In genomic region chr20:32634041-32634805, GRCh38 we compare ENCODE assay signal across 1 cellular context.
TF ChIP-seq lines count a peak whose summit lies in the region.

No MANE protein-coding gene starts in this region.

TF ChIP-seq in K562, 482 proteins besides CTCF, POLR2A, EP300 and RAD21 (continued from another document and continues in another):
- TF ChIP-seq, protein P1, sequence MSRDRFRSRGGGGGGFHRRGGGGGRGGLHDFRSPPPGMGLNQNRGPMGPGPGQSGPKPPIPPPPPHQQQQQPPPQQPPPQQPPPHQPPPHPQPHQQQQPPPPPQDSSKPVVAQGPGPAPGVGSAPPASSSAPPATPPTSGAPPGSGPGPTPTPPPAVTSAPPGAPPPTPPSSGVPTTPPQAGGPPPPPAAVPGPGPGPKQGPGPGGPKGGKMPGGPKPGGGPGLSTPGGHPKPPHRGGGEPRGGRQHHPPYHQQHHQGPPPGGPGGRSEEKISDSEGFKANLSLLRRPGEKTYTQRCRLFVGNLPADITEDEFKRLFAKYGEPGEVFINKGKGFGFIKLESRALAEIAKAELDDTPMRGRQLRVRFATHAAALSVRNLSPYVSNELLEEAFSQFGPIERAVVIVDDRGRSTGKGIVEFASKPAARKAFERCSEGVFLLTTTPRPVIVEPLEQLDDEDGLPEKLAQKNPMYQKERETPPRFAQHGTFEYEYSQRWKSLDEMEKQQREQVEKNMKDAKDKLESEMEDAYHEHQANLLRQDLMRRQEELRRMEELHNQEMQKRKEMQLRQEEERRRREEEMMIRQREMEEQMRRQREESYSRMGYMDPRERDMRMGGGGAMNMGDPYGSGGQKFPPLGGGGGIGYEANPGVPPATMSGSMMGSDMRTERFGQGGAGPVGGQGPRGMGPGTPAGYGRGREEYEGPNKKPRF (IDR thresholded peaks at IDR 0.05; ENCODE audit: low read depth, low read length), result no peak
- peak; percentile 32 for TF ChIP-seq TBP (optimal IDR thresholded peaks at IDR 0.05; ENCODE audit: low read depth, low read length)
- TF ChIP-seq CEBPB (tag; IDR thresholded peaks at IDR 0.05), result no peak
- TF ChIP-seq XRCC5 (IDR thresholded peaks at IDR 0.05; ENCODE audit: low read depth, low read length), result 0 out of 2 replicates have a peak, but pooled peaks have one; percentile 35
- no peak for TF ChIP-seq PHTF2 (CRISPR knock-in tag; IDR thresholded peaks at IDR 0.05)
- no peak for TF ChIP-seq ZNF121 (CRISPR knock-in tag; conservative IDR thresholded peaks at IDR 0.05)
- TF ChIP-seq MGA (IDR thresholded peaks at IDR 0.05), result peak; percentile 91
- no peak for TF ChIP-seq SAFB (IDR thresholded peaks at IDR 0.05; ENCODE audit: borderline replicate concordance, low read depth, low read length)
- no peak for TF ChIP-seq EGR1 (conservative IDR thresholded peaks at IDR 0.05)
- peak; percentile 61; the same call in 1 of the 2 replicates for TF ChIP-seq ATF7 (IDR thresholded peaks at IDR 0.05)
- peak; percentile 72 for TF ChIP-seq ARID1B (IDR thresholded peaks at IDR 0.05)
- TF ChIP-seq TEAD2 (tag; IDR thresholded peaks at IDR 0.05), result no peak
- no peak for TF ChIP-seq SMARCC2 (IDR thresholded peaks at IDR 0.05; ENCODE audit: low read depth)
- TF ChIP-seq ZNF174 (CRISPR knock-in tag; IDR thresholded peaks at IDR 0.05), result no peak
- TF ChIP-seq ZNF586 (CRISPR knock-in tag; conservative IDR thresholded peaks at IDR 0.05), result no peak
- TF ChIP-seq, protein P2, sequence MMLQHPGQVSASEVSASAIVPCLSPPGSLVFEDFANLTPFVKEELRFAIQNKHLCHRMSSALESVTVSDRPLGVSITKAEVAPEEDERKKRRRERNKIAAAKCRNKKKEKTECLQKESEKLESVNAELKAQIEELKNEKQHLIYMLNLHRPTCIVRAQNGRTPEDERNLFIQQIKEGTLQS (IDR thresholded peaks at IDR 0.05), result peak; percentile 72; the same call in 1 of the 2 replicates
- TF ChIP-seq, protein P2 (CRISPR knock-in tag; conservative IDR thresholded peaks at IDR 0.05), result no peak
- TF ChIP-seq TAF1 (IDR thresholded peaks at IDR 0.05; ENCODE audit: control insufficient read depth, extremely low read depth, insufficient read depth, low read length, severe bottlenecking), result no peak
- no peak for TF ChIP-seq TEAD1 (CRISPR knock-in tag; IDR thresholded peaks at IDR 0.05)
- no peak for TF ChIP-seq ZNF655 (CRISPR knock-in tag; IDR thresholded peaks at IDR 0.05)
- TF ChIP-seq, protein P3, sequence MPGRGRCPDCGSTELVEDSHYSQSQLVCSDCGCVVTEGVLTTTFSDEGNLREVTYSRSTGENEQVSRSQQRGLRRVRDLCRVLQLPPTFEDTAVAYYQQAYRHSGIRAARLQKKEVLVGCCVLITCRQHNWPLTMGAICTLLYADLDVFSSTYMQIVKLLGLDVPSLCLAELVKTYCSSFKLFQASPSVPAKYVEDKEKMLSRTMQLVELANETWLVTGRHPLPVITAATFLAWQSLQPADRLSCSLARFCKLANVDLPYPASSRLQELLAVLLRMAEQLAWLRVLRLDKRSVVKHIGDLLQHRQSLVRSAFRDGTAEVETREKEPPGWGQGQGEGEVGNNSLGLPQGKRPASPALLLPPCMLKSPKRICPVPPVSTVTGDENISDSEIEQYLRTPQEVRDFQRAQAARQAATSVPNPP (IDR thresholded peaks at IDR 0.05; ENCODE audit: borderline replicate concordance, insufficient read depth, insufficient read length), result no peak
- no peak for TF ChIP-seq SREBF2 (CRISPR knock-in tag; IDR thresholded peaks at IDR 0.05)
- no peak for TF ChIP-seq ZNF217 (CRISPR knock-in tag; IDR thresholded peaks at IDR 0.05)
- no peak for TF ChIP-seq TFE3 (CRISPR knock-in tag; IDR thresholded peaks at IDR 0.05)
- TF ChIP-seq SMARCA4 (IDR thresholded peaks at IDR 0.05), result peak; percentile 60; the same call in 1 of the 2 replicates
- no peak for TF ChIP-seq NCOA6 (IDR thresholded peaks at IDR 0.05)
- TF ChIP-seq HDAC3 (IDR thresholded peaks at IDR 0.05; ENCODE audit: borderline replicate concordance, partially characterized antibody), result no peak
- TF ChIP-seq CHD2 (IDR thresholded peaks at IDR 0.05; ENCODE audit: low read depth, low read length), result no peak
- no peak for TF ChIP-seq PRPF4 (IDR thresholded peaks at IDR 0.05; ENCODE audit: insufficient read depth, low read depth, low read length, poor library complexity, severe bottlenecking)
- TF ChIP-seq ZNF212 (CRISPR knock-in tag; IDR thresholded peaks at IDR 0.05), result no peak
- peak; percentile 89 for TF ChIP-seq POLR2H (tag; IDR thresholded peaks at IDR 0.05; ENCODE audit: low read depth)
- no peak for TF ChIP-seq NCOA4 (IDR thresholded peaks at IDR 0.05; ENCODE audit: partially characterized antibody)
- no peak; the same call in 1 of the 2 replicates for TF ChIP-seq MTA2 (IDR thresholded peaks at IDR 0.05; ENCODE audit: low read depth)
- TF ChIP-seq, protein P4, sequence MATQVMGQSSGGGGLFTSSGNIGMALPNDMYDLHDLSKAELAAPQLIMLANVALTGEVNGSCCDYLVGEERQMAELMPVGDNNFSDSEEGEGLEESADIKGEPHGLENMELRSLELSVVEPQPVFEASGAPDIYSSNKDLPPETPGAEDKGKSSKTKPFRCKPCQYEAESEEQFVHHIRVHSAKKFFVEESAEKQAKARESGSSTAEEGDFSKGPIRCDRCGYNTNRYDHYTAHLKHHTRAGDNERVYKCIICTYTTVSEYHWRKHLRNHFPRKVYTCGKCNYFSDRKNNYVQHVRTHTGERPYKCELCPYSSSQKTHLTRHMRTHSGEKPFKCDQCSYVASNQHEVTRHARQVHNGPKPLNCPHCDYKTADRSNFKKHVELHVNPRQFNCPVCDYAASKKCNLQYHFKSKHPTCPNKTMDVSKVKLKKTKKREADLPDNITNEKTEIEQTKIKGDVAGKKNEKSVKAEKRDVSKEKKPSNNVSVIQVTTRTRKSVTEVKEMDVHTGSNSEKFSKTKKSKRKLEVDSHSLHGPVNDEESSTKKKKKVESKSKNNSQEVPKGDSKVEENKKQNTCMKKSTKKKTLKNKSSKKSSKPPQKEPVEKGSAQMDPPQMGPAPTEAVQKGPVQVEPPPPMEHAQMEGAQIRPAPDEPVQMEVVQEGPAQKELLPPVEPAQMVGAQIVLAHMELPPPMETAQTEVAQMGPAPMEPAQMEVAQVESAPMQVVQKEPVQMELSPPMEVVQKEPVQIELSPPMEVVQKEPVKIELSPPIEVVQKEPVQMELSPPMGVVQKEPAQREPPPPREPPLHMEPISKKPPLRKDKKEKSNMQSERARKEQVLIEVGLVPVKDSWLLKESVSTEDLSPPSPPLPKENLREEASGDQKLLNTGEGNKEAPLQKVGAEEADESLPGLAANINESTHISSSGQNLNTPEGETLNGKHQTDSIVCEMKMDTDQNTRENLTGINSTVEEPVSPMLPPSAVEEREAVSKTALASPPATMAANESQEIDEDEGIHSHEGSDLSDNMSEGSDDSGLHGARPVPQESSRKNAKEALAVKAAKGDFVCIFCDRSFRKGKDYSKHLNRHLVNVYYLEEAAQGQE (CRISPR knock-in tag; IDR thresholded peaks at IDR 0.05; ENCODE audit: low read depth), result no peak
- no peak for TF ChIP-seq POLR2AphosphoS2 (IDR thresholded peaks at IDR 0.05; ENCODE audit: low read length)
- TF ChIP-seq ETV6 (IDR thresholded peaks at IDR 0.05; ENCODE audit: borderline replicate concordance in 1 of 2, low read depth in 2 of 2, low read length in 1 of 2), result no peak
- TF ChIP-seq ETV6 (CRISPR knock-in tag; IDR thresholded peaks at IDR 0.05; ENCODE audit: borderline replicate concordance), result no peak
- TF ChIP-seq RBM22 (IDR thresholded peaks at IDR 0.05; ENCODE audit: low read depth, low read length, poor library complexity, severe bottlenecking), result no peak
- TF ChIP-seq KDM5B (IDR thresholded peaks at IDR 0.05; ENCODE audit: insufficient replicate concordance, low read depth, low read length), result peak; percentile 48
- TF ChIP-seq PHB2 (IDR thresholded peaks at IDR 0.05; ENCODE audit: low read depth), result no peak
- TF ChIP-seq MBD2 (IDR thresholded peaks at IDR 0.05; ENCODE audit: borderline replicate concordance, low read depth), result no peak
- TF ChIP-seq EHMT2 (IDR thresholded peaks at IDR 0.05), result no peak
- TF ChIP-seq STAT5B (CRISPR knock-in tag; IDR thresholded peaks at IDR 0.05), result no peak
